In the genomic region with DNA sequence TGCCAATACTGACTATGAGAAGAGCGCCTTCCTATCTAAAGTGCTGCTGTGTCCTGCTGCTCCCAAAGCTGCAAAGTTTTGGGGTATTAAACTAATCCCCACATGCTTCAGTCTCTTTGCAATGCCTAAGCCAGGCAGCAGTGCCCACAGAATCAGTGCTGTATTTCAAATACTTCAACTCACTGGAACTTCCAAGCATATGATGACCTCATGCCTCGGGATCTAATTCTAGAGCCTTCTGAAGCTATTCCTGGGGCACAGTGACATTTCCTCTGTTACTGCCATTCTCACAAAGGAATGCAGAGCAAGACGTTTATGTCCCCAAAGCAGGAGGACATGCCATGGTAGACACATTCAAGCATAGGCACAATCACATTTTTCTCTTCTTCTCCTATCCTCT, we compare ENCODE assay signal across 14 cellular contexts.
"Had no signal": no experiment of that assay in that cellular context is flagged by ENCODE, and none has a peak within 500 bp of the region (broad histone marks: within the 10 kb centered on the region; RNA-seq: fewer than 3 reads in every experiment).

No MANE protein-coding gene starts in this region.

- H3K4me3 ChIP-seq: cardiac muscle cell, gastrocnemius medialis, hepatocyte, pancreas, uterus had no signal

- H3K9me3 ChIP-seq: gastrocnemius medialis, pancreas, uterus had no signal

- DNase-seq: activated CD4-positive, alpha-beta T cell treated with anti-CD3 and anti-CD28 coated beads, Interleukin-2, amount 50 U/mL, for 4 hours; activated effector memory CD4-positive, alpha-beta T cell treated with Interleukin-2 at 50 U/mL for 16 hours; activated T-cell treated with anti-CD3 and anti-CD28 coated beads, Interleukin-2, amount 50 U/mL, for 1 hour; effector memory CD4-positive, alpha-beta T cell; gastrocnemius medialis; kidney; left ventricle myocardium superior; naive B cell; pancreas; stimulated activated CD4-positive, alpha-beta T cell treated with anti-CD3 and anti-CD28 coated beads, Interleukin-4, amount 100 ng/mL, for 1 hour; T-helper 17 cell; uterus had no signal

- H3K36me3 ChIP-seq: cardiac muscle cell, gastrocnemius medialis, pancreas, uterus had no signal

- H3K27me3 ChIP-seq: cardiac muscle cell, gastrocnemius medialis, hepatocyte, pancreas, uterus had no signal

- H3K4me1 ChIP-seq: gastrocnemius medialis, pancreas, uterus had no signal
